Comparison of ENCODE assay signal across 9 cellular contexts in genomic region chr4:185031611-185032010, GRCh38. TPM values are rescaled to one million over a fixed set of nuclear protein-coding genes. Genes with fewer than 3 reads are reported as not detected.
"Had no signal": no experiment of that assay in that cellular context is flagged by ENCODE, and none has a peak within 500 bp of the region (broad histone marks: within the 10 kb centered on the region; RNA-seq: fewer than 3 reads in every experiment).

No MANE protein-coding gene starts in this region.

- H3K4me3 Mint-ChIP-seq: IgD-negative memory B cell had no signal

- ATAC-seq: HepG2, K562 had no signal

- DNase-seq: IMR-90, KBM-7, KG1 had no signal

- H3K36me3 Mint-ChIP-seq: IgD-negative memory B cell had no signal

- H3K4me3 ChIP-seq: K562 had no signal

- H3K27ac ChIP-seq: HL-60 had no signal

- H3K4me1 Mint-ChIP-seq: IgD-negative memory B cell had no signal

RNA-seq across cellular contexts. Expression of gene HELT, which starts 13.3 kb away (rescaled TPM):
- total RNA-seq: HepG2, HT-29, HT1080, IMR-90, K562 had no signal
- polyA plus RNA-seq: HepG2, IgD-negative memory B cell, IMR-90, K562 had no signal
